In genomic region chr11:19242184-19242932, GRCh38 we compare ENCODE assay signal across 9 cellular contexts. TPM values are rescaled to one million over a fixed set of nuclear protein-coding genes. Genes with fewer than 3 reads are reported as not detected.
DNase-seq lines count a peak whose midpoint lies in the region; ATAC-seq, FAIRE-seq and TF ChIP-seq lines count a peak whose summit lies in the region.
"Had no signal": no experiment of that assay in that cellular context is flagged by ENCODE, and none has a peak within 500 bp of the region (broad histone marks: within the 10 kb centered on the region; RNA-seq: fewer than 3 reads in every experiment).

No MANE protein-coding gene starts in this region.

- H3K36me3 ChIP-seq in OCI-LY3 (replicated peaks; ENCODE audit: low read depth, low read length) (peaks cover 21% of the 10 kb centered on the region), endothelial cell of umbilical vein (ENCODE audit: control insufficient read depth in 2 of 2, extremely low read depth in 1 of 2, insufficient read depth in 2 of 2, low read length in 2 of 2) (no peaks in the 10 kb centered on the region), neutrophil (peaks cover 7% of the 10 kb centered on the region), gastroesophageal sphincter (no peaks in the 10 kb centered on the region)

- peak; percentile 33 for FAIRE-seq in endothelial cell of umbilical vein (lab: Jason Lieb, UNC)

- H3K79me2 ChIP-seq in OCI-LY3 (ENCODE audit: low read length) = peaks cover 28% of the 10 kb centered on the region
- peaks cover 28% of the 10 kb centered on the region for H3K79me2 ChIP-seq in endothelial cell of umbilical vein (ENCODE audit: control insufficient read depth, insufficient read depth, low read length)

- WGBS in lower leg skin, 2 donors = 13 to 14% methylated on average over 45 to 55 of the region's 55 CpGs
- 0 to 13% methylated on average over 17 to 19 of the region's 55 CpGs for WGBS in gastroesophageal sphincter (ENCODE audit: low coverage in 1 of 2), 2 donors

- ATAC-seq in gastroesophageal sphincter = no peak

- TF ChIP-seq EP300 in gastroesophageal sphincter (IDR thresholded peaks at IDR 0.05) = no peak

- intact Hi-C loops in endothelial cell of umbilical vein (cut with micrococcal nuclease) = loop anchor here (2.0 to 5.0 kb wide), 3 partner anchors 70 to 200 kb away; no protein-coding TSS in a partner anchor
- intact Hi-C loops in lower leg skin (cut with DNase I; ENCODE audit: low total_unique reads) = no loop called here

- CTCF ChIA-PET in endothelial cell of umbilical vein (lab: Charles Lee) = interaction anchor here (0.8 to 2.3 kb wide), 4 partner anchors 9 to 172 kb away, joined by 3 to 10 read pairs (median 6); no protein-coding TSS in a partner anchor

- TF ChIP-seq POLR2A in endothelial cell of umbilical vein (IDR thresholded peaks at IDR 0.05; ENCODE audit: low read depth, low read length) (no peak), lower leg skin (IDR thresholded peaks at IDR 0.05) (no peak), gastroesophageal sphincter (IDR thresholded peaks at IDR 0.05) (no peak)

- no peaks in the 10 kb centered on the region for H4K20me1 ChIP-seq in OCI-LY3 (ENCODE audit: insufficient read depth, low read length)
- H4K20me1 ChIP-seq in endothelial cell of umbilical vein (replicated peaks; ENCODE audit: control insufficient read depth, extremely low read depth, insufficient read depth, low read length) = no peaks in the 10 kb centered on the region

- DNase-seq in DMS53 (lab: John Stamatoyannopoulos, UW) (peak; percentile 65), endothelial cell of umbilical vein (ENCODE audit: low read depth, low spot score) (peak; percentile 12), NCI-H2171 (lab: John Stamatoyannopoulos, UW) (no peak), SHP77 treated with DMSO at 0.1 percent for 48 hours (lab: John Stamatoyannopoulos, UW) (no peak), lower leg skin (ENCODE audit: low spot score in 2 of 2) (no peak)
- DNase-seq: hippocampal formation had no signal

- TF ChIP-seq CTCF in OCI-LY3 (IDR thresholded peaks at IDR 0.05; ENCODE audit: low read depth, low read length) (no peak), endothelial cell of umbilical vein (IDR thresholded peaks at IDR 0.05; ENCODE audit: extremely low read depth in 1 of 2, insufficient read depth in 1 of 2, low read depth in 1 of 2, low read length in 2 of 2) (no peak), neutrophil (IDR thresholded peaks at IDR 0.05) (no peak), lower leg skin (IDR thresholded peaks at IDR 0.05) (no peak), gastroesophageal sphincter (IDR thresholded peaks at IDR 0.05) (no peak)

- H3K27me3 ChIP-seq in OCI-LY3 (ENCODE audit: low read depth, low read length) (no peaks in the 10 kb centered on the region), endothelial cell of umbilical vein (ENCODE audit: control insufficient read depth in 2 of 2, insufficient read depth in 2 of 2, low read length in 2 of 2) (peaks cover 0 to 2% of the 10 kb centered on the region in 2 experiments), neutrophil (peaks cover 15% of the 10 kb centered on the region), gastroesophageal sphincter (peaks cover 97% of the 10 kb centered on the region)

- no peak overlapping the region for H2AFZ ChIP-seq in OCI-LY3 (ENCODE audit: low read depth, low read length)
- peak overlapping the region; percentile 92 for H2AFZ ChIP-seq in endothelial cell of umbilical vein (ENCODE audit: low read depth, low read length)

- dilution Hi-C loops in endothelial cell of umbilical vein (cut with MboI; ENCODE audit: extremely low pct_ligation_motif_present, low sequenced_read_pairs) = no loop called here

- no peaks in the 10 kb centered on the region for H3K9me1 ChIP-seq in endothelial cell of umbilical vein (replicated peaks; ENCODE audit: control insufficient read depth, extremely low read depth, insufficient read depth, low read length)

- POLR2A ChIA-PET in endothelial cell of umbilical vein (lab: Charles Lee) = no interaction called here

- peak overlapping the region; percentile 97 for H3K4me2 ChIP-seq in OCI-LY3 (ENCODE audit: low read length)
- peak overlapping the region; percentile 82 for H3K4me2 ChIP-seq in endothelial cell of umbilical vein (ENCODE audit: insufficient read depth, low read length)

- peak overlapping the region; percentile 87 for H3K4me3 ChIP-seq in OCI-LY3 (ENCODE audit: low read length)
- H3K4me3 ChIP-seq in endothelial cell of umbilical vein (replicated peaks in 1 of 3; ENCODE audit: insufficient read depth in 1 of 3, low read depth in 1 of 3, low read length in 3 of 3) = peak overlapping the region; percentile 61 to 92 (median 64)
- peak overlapping the region; percentile 62 to 74 for H3K4me3 ChIP-seq in neutrophil (ENCODE audit: low read depth in 1 of 2, low read length in 1 of 2)
- no peak overlapping the region for H3K4me3 ChIP-seq in lower leg skin (ENCODE audit: low read depth, poor library complexity, severe bottlenecking)
- peak overlapping the region in 1 of 2 donors; percentile 78 for H3K4me3 ChIP-seq in gastroesophageal sphincter

- H3K27ac ChIP-seq in OCI-LY3 (ENCODE audit: low read length) (no peak overlapping the region), endothelial cell of umbilical vein (ENCODE audit: insufficient read depth, low read depth, low read length) (no peak overlapping the region), neutrophil (no peak overlapping the region), gastroesophageal sphincter (no peak overlapping the region)

- peaks cover 41% of the 10 kb centered on the region for H3K4me1 ChIP-seq in OCI-LY3 (ENCODE audit: low read length)
- H3K4me1 ChIP-seq in endothelial cell of umbilical vein (ENCODE audit: control insufficient read depth, extremely low read depth, insufficient read depth, low read length) = peaks cover 22% of the 10 kb centered on the region
- peaks cover 40 to 41% of the 10 kb centered on the region in 2 experiments for H3K4me1 ChIP-seq in neutrophil (ENCODE audit: control insufficient read depth in 1 of 2, insufficient read depth in 1 of 2, low read depth in 1 of 2, low read length in 1 of 2)
- H3K4me1 ChIP-seq in gastroesophageal sphincter = peaks cover 0 to 26% (median 16%) of the 10 kb centered on the region in 3 donors

- no TSS peak for BruUV-seq in endothelial cell of umbilical vein (replicated peaks; lab: Mats Ljungman, UMichigan)

- peak overlapping the region; percentile 94 for H3K9ac ChIP-seq in OCI-LY3 (ENCODE audit: low read length)
- H3K9ac ChIP-seq in endothelial cell of umbilical vein (replicated peaks; ENCODE audit: extremely low read depth, insufficient read depth, low read length) = no peak overlapping the region

- H3K9me3 ChIP-seq in OCI-LY3 (ENCODE audit: insufficient read depth, low read length) (no peaks in the 10 kb centered on the region; the same call in 1 of the 2 replicates), endothelial cell of umbilical vein (replicated peaks; ENCODE audit: control insufficient read depth, insufficient read depth, low read length) (no peaks in the 10 kb centered on the region), neutrophil (no peaks in the 10 kb centered on the region), gastroesophageal sphincter (no peaks in the 10 kb centered on the region)

TF ChIP-seq in endothelial cell of umbilical vein, 7 proteins besides CTCF, POLR2A, EP300 and RAD21:
- no peak for TF ChIP-seq JUN (IDR thresholded peaks at IDR 0.05; ENCODE audit: borderline replicate concordance, insufficient read depth, insufficient read length, low read depth)
- TF ChIP-seq POLR2AphosphoS5 (IDR thresholded peaks at IDR 0.05; ENCODE audit: insufficient read depth, low read depth, low read length) = no peak
- TF ChIP-seq EZH2 (IDR thresholded peaks at IDR 0.05; ENCODE audit: borderline replicate concordance, low read depth, low read length, severe bottlenecking) = peak; percentile 69
- TF ChIP-seq MYC (IDR thresholded peaks at IDR 0.05; ENCODE audit: low read depth, low read length) = no peak
- no peak for TF ChIP-seq FOS (IDR thresholded peaks at IDR 0.05; ENCODE audit: borderline replicate concordance, insufficient read depth, low read length)
- no peak for TF ChIP-seq MAX (IDR thresholded peaks at IDR 0.05; ENCODE audit: insufficient read depth, insufficient read length)
- no peak for TF ChIP-seq GATA2 (IDR thresholded peaks at IDR 0.05; ENCODE audit: insufficient read depth, insufficient read length, low read depth, low read length)

RNA-seq across cellular contexts. Expression of gene E2F8, which starts 1.6 kb away (rescaled TPM):
- total RNA-seq in endothelial cell of umbilical vein = 16.5 and 19.1 TPM in 2 replicates
- 6.0 and 6.5 TPM in 2 replicates for polyA plus RNA-seq in endothelial cell of umbilical vein
- 8.1 and 10.4 TPM in 2 replicates for polyA plus RNA-seq in endothelial cell of umbilical vein (2011; cell fraction: cytosol; rRNA removed)
- polyA plus RNA-seq in endothelial cell of umbilical vein (2011; cell fraction: nucleus; rRNA removed) = 22.6 and 26.5 TPM in 2 replicates
- 4.7 and 8.5 TPM in 2 replicates for polyA plus RNA-seq in endothelial cell of umbilical vein (2012)
- 7.0 and 7.6 TPM in 2 replicates for polyA minus RNA-seq in endothelial cell of umbilical vein
- polyA minus RNA-seq in endothelial cell of umbilical vein (2011; cell fraction: cytosol; rRNA and poly(A)+ RNA removed) = 2.9 TPM
- 13.5 and 15.1 TPM in 2 replicates for polyA minus RNA-seq in endothelial cell of umbilical vein (2011; cell fraction: nucleus; rRNA and poly(A)+ RNA removed)
- total RNA-seq in lower leg skin = 1 to 10 TPM in 2 of 4 donors, under 1 TPM in 2; 0.57 to 4.8 (median 1.4) TPM
- under 1 TPM in 1 of 4 donors, not detected in 3; 0.07 TPM for total RNA-seq in gastroesophageal sphincter

RNA-seq across cellular contexts. Expression of gene CSRP3, which starts 40.6 kb away (rescaled TPM):
- total RNA-seq in endothelial cell of umbilical vein (not detected in 2 replicates), lower leg skin (not detected), gastroesophageal sphincter (under 1 TPM in 1 of 4 donors, not detected in 3; 0.19 TPM)
- polyA plus RNA-seq in endothelial cell of umbilical vein = not detected in 2 replicates
- not detected in 2 replicates for polyA plus RNA-seq in endothelial cell of umbilical vein (2011; cell fraction: cytosol; rRNA removed)
- not detected in 2 replicates for polyA plus RNA-seq in endothelial cell of umbilical vein (2011; cell fraction: nucleus; rRNA removed)
- not detected in 2 replicates for polyA plus RNA-seq in endothelial cell of umbilical vein (2012)
- polyA minus RNA-seq in endothelial cell of umbilical vein = not detected in 2 replicates
- not detected for polyA minus RNA-seq in endothelial cell of umbilical vein (2011; cell fraction: cytosol; rRNA and poly(A)+ RNA removed)
- polyA minus RNA-seq in endothelial cell of umbilical vein (2011; cell fraction: nucleus; rRNA and poly(A)+ RNA removed) = not detected in 2 replicates

Comparison
In these comparisons a context has a peak if more than half of its experiments do, and no peak if none do; other contexts are left out.
1. DNase-seq: peak in DMS53 (single experiment) and endothelial cell of umbilical vein (single experiment); none in NCI-H2171 (single experiment), SHP77 treated with DMSO at 0.1 percent for 48 hours (single experiment) and lower leg skin (0 of 2).